7 cellular contexts compared by ENCODE assay signal in genomic region chr9:76658510-76659231, GRCh38.
DNase-seq lines count a peak whose midpoint lies in the region; ATAC-seq and TF ChIP-seq lines count a peak whose summit lies in the region.

No MANE protein-coding gene starts in this region.

- intact Hi-C loops in esophagus muscularis mucosa (cut with DNase I): loop anchor here (2.0 kb wide), 1 partner anchor 212 kb away; no protein-coding TSS in a partner anchor

- no peak for TF ChIP-seq POLR2A in esophagus muscularis mucosa (IDR thresholded peaks at IDR 0.05; ENCODE audit: low read depth)

- 62% methylated on average over 6 of the region's 6 CpGs for WGBS in esophagus muscularis mucosa

- no peaks in the 10 kb centered on the region for H3K36me3 Mint-ChIP-seq in osteocyte (ENCODE audit: unreplicated experiment)

- no peaks in the 10 kb centered on the region for H3K9me3 Mint-ChIP-seq in osteocyte (ENCODE audit: unreplicated experiment)

- H3K27me3 Mint-ChIP-seq in osteocyte (ENCODE audit: unreplicated experiment): no peaks in the 10 kb centered on the region

- DNase-seq in GDM1 (lab: John Stamatoyannopoulos, UW) (peak; percentile 44), GM20000 (ENCODE audit: low spot score) (peak; percentile 66), RPMI7951 (ENCODE audit: low read depth) (peak; percentile 51), esophagus muscularis mucosa (ENCODE audit: extremely low spot score) (no peak), osteocyte (ENCODE audit: extremely low spot score, unreplicated experiment) (no peak), globus pallidus (ENCODE audit: low spot score) (no peak)

- H3K27ac ChIP-seq in esophagus muscularis mucosa (replicated peaks in 1 of 4): peak overlapping the region in 2 of 4 donors; percentile 24 to 64

- H3K4me1 ChIP-seq in esophagus muscularis mucosa: peaks cover 9 to 61% (median 54%) of the 10 kb centered on the region in 4 donors

- TF ChIP-seq EP300 in esophagus muscularis mucosa (IDR thresholded peaks at IDR 0.05): no peak

- H3K27me3 ChIP-seq in esophagus muscularis mucosa: no peaks in the 10 kb centered on the region

- no peaks in the 10 kb centered on the region for H3K9me3 ChIP-seq in esophagus muscularis mucosa

- peak; percentile 1 for TF ChIP-seq CTCF in GM20000 (IDR thresholded peaks at IDR 0.05; ENCODE audit: extremely low read depth, missing control alignments)
- TF ChIP-seq CTCF in esophagus muscularis mucosa (IDR thresholded peaks at IDR 0.05): peak; percentile 31 to 48 (median 34)
- TF ChIP-seq CTCF in osteocyte (IDR thresholded peaks at IDR 0.05): peak; percentile 85

- peak; percentile 89 for ATAC-seq in HG03565 (IDR thresholded peaks at IDR 0.05; ENCODE audit: unreplicated experiment)

- no peak overlapping the region for H3K27ac Mint-ChIP-seq in osteocyte (ENCODE audit: unreplicated experiment)

- H3K36me3 ChIP-seq in esophagus muscularis mucosa: peaks cover 0 to 10% (median 2%) of the 10 kb centered on the region in 4 donors

- H3K4me1 Mint-ChIP-seq in osteocyte (ENCODE audit: unreplicated experiment): peaks cover 43% of the 10 kb centered on the region

- no peak overlapping the region for H3K4me3 Mint-ChIP-seq in osteocyte (ENCODE audit: unreplicated experiment)

- H3K4me3 ChIP-seq in esophagus muscularis mucosa: no peak overlapping the region

Comparison
In these comparisons a context has a peak if more than half of its experiments do, and no peak if none do; other contexts are left out.
1. DNase-seq: peak in GDM1 (single experiment), GM20000 (single experiment) and RPMI7951 (single experiment); none in esophagus muscularis mucosa (single experiment), osteocyte (single experiment) and globus pallidus (single experiment).
2. CTCF ChIP-seq: peak in every context shown above with its lines; median percentile 85 in osteocyte; 34 in esophagus muscularis mucosa; 1 in GM20000.